1 cellular context compared by ENCODE assay signal in the genomic region with DNA sequence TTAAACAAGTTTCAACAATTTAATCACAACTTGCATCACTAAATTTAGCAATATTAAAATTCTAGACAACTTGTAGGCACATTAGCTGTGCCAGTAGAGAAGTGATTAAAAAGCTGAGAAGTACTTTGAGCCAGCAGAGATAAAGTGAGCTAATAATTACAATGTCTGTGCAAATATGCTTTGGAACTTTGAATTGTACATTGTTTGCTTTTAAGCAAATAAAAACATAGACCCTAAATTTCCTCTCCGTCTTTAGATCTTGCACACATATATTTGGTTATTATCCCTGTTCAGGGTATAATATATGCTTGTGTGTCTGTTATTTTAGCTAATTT.
TF ChIP-seq lines count a peak whose summit lies in the region.

No MANE protein-coding gene starts in this region.

TF ChIP-seq in liver, 16 proteins besides CTCF, POLR2A, EP300 and RAD21 (continued from another document):
- no peak for TF ChIP-seq ZBTB33 (IDR thresholded peaks at IDR 0.05)
- peak; percentile 45 to 67 for TF ChIP-seq HNF4A (conservative IDR thresholded peaks at IDR 0.05)
- TF ChIP-seq, protein P1, sequence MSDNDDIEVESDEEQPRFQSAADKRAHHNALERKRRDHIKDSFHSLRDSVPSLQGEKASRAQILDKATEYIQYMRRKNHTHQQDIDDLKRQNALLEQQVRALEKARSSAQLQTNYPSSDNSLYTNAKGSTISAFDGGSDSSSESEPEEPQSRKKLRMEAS (IDR thresholded peaks at IDR 0.05), result no peak
- TF ChIP-seq GABPA (IDR thresholded peaks at IDR 0.05 in 1 of 2, conservative IDR thresholded peaks at IDR 0.05 in 1 of 2), result no peak
- peak; percentile 5 for TF ChIP-seq SP1 (IDR thresholded peaks at IDR 0.05)
- no peak for TF ChIP-seq RXRA (IDR thresholded peaks at IDR 0.05)
- no peak for TF ChIP-seq EGR1 (IDR thresholded peaks at IDR 0.05; ENCODE audit: low read depth in 2 of 2)
- TF ChIP-seq JUND (IDR thresholded peaks at IDR 0.05), result peak; percentile 14 to 27
- no peak for TF ChIP-seq TAF1 (conservative IDR thresholded peaks at IDR 0.05)
- no peak for TF ChIP-seq YY1 (IDR thresholded peaks at IDR 0.05)
